In the genomic region with DNA sequence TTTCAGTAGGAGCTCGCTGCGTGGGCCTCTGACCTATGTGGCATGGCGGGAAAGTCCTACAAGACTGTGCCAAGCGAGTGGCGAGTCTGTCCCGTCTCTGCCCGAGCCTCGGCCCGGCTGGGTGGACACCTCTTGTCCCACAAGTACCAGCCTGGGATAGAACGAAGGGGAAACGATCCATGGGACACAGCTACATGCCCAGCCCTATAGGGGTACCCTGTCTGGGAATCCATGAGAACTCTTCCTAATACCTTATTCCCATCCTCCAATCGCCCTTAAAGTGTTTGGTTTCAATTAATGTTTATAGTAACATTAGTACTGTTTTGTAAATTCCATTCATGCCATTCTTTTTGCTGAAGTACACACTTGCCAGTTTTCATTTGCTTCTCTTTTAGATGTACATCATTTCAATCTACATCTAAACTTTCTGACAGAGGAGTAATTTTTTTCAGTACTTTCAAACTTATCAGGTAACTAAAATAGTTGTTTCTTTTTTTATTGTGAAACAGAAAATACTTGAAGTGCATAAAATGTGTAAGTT, we compare ENCODE assay signal across 8 cellular contexts. TPM values are rescaled to one million over a fixed set of nuclear protein-coding genes. Genes with fewer than 3 reads are reported as not detected.
DNase-seq lines count a peak whose midpoint lies in the region; ATAC-seq, FAIRE-seq and TF ChIP-seq lines count a peak whose summit lies in the region.

No MANE protein-coding gene starts in this region.

- CTCF ChIA-PET in Calu3 (lab: Charles Lee) = interaction anchor here (1.4 to 2.2 kb wide), 2 partner anchors 10 to 12 kb away, joined by 4 to 11 read pairs; partner anchors contain the start of gene ZNF345

- TSS peak; percentile 68 for BruUV-seq in Calu3 (replicated peaks; lab: Mats Ljungman, UMichigan)

- no peaks in the 10 kb centered on the region for H3K4me1 Mint-ChIP-seq in Calu3 (ENCODE audit: low read depth, unreplicated experiment)

- DNase-seq in Calu3 = no peak
- DNase-seq in NB4 (ENCODE audit: low read depth) = no peak
- no peak for DNase-seq in DMS114 treated with DMSO at 0.1 percent for 48 hours (lab: John Stamatoyannopoulos, UW; ENCODE audit: unreplicated experiment)
- DNase-seq in H54 (ENCODE audit: insufficient read length, low spot score) = no peak

- intact Hi-C loops in Calu3 (cut with micrococcal nuclease; ENCODE audit: unreplicated experiment) = loop anchor here (1.0 to 5.0 kb wide), 2 partner anchors 11 to 67 kb away; partner anchors contain the start of genes ZNF345 and ZNF850

- peaks cover 5% of the 10 kb centered on the region for H3K36me3 Mint-ChIP-seq in Calu3 (ENCODE audit: insufficient read depth, unreplicated experiment)

- H3K4me3 Mint-ChIP-seq in Calu3 (ENCODE audit: low read depth, unreplicated experiment) = no peak overlapping the region

- H3K27me3 Mint-ChIP-seq in Calu3 (ENCODE audit: unreplicated experiment) = no peaks in the 10 kb centered on the region

- H3K27ac Mint-ChIP-seq in Calu3 (ENCODE audit: unreplicated experiment) = no peak overlapping the region

- peaks cover 12% of the 10 kb centered on the region for H3K9me3 Mint-ChIP-seq in Calu3 (ENCODE audit: low read depth, unreplicated experiment)

- H3K4me3 ChIP-seq in NB4 (ENCODE audit: low read depth, low read length) = peak overlapping the region; percentile 76
- peak overlapping the region; percentile 79 for H3K4me3 ChIP-seq in rectal smooth muscle tissue (ENCODE audit: low read length)

- FAIRE-seq in H54 (lab: Jason Lieb, UNC) = no peak

- H3K27me3 ChIP-seq in rectal smooth muscle tissue (ENCODE audit: control insufficient read depth, insufficient read depth, low read length) = no peaks in the 10 kb centered on the region

- peaks cover 7% of the 10 kb centered on the region for H3K36me3 ChIP-seq in rectal smooth muscle tissue (ENCODE audit: control insufficient read depth, insufficient read depth, low read length)

- peak overlapping the region; percentile 85 for H3K27ac ChIP-seq in rectal smooth muscle tissue (ENCODE audit: low read depth, low read length)

- H3K4me1 ChIP-seq in rectal smooth muscle tissue (ENCODE audit: control insufficient read depth, insufficient read depth, low read length) = no peaks in the 10 kb centered on the region

- ATAC-seq in esophagus mucosa = peak; percentile 13
- no peak for ATAC-seq in HG03565 (IDR thresholded peaks at IDR 0.05; ENCODE audit: unreplicated experiment)
- no peak for ATAC-seq in HG02610 (IDR thresholded peaks at IDR 0.05; ENCODE audit: unreplicated experiment)

- TF ChIP-seq POLR2A in NB4 (IDR thresholded peaks at IDR 0.05; ENCODE audit: extremely low read depth, insufficient read length) (no peak), H54 (IDR thresholded peaks at IDR 0.05; ENCODE audit: low read depth, low read length) (no peak)

- no peak for TF ChIP-seq CTCF in Calu3 (IDR thresholded peaks at IDR 0.05; ENCODE audit: unreplicated experiment)
- no peak for TF ChIP-seq CTCF in NB4 (IDR thresholded peaks at IDR 0.05; ENCODE audit: low read depth, low read length)

- no peak overlapping the region for H3K9ac ChIP-seq in rectal smooth muscle tissue (ENCODE audit: low read length)

RNA-seq across cellular contexts. Expression of gene ZNF790, which starts 0.7 kb away (rescaled TPM):
- 10.4 and 10.8 TPM in 2 replicates for total RNA-seq in Calu3 (2022)
- 4.9 TPM for total RNA-seq in esophagus mucosa

RNA-seq across cellular contexts. Expression of gene ZNF345, which starts 11.8 kb away (rescaled TPM):
- total RNA-seq in Calu3 (2022) (5.0 and 5.3 TPM in 2 replicates), esophagus mucosa (3.0 TPM)
